ENCODE assay signal across 9 cellular contexts in the genomic region with DNA sequence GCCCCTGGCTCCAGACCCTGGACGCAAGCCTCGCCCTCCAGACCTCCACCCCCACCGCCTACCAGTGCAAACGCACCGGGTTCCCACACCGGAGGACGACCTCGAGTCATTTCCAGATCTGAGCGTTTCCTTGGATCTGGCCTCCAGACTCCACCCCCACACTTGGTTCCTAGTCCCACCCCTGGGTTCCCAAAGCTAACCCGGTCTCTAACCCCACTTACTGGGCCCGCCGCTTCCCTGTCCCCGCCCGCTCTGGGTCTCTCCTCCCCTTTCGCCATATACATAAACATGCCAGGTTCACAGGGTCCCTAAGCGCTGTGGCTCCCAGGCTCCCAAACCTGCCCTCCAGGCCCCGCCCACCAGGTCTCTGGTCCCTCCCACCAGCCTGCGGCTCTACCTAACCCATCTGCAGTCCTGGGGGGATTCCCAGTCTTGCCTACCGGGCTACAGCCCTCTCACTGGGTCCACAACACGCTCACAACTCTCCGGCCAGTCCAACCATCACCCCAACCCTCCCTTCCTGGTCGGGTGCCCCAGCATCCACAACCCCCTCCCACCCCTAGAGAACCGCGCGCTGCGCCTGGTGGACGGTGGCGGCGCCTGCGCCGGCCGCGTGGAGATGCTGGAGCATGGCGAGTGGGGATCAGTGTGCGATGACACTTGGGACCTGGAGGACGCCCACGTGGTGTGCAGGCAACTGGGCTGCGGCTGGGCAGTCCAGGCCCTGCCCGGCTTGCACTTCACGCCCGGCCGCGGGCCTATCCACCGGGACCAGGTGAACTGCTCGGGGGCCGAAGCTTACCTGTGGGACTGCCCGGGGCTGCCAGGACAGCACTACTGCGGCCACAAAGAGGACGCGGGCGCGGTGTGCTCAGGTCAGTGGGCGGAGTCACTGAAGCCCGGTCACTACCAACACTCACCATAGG. TPM values are rescaled to one million over a fixed set of nuclear protein-coding genes. Genes with fewer than 3 reads are reported as not detected.
DNase-seq lines count a peak whose midpoint lies in the region; ATAC-seq and TF ChIP-seq lines count a peak whose summit lies in the region.
"Had no signal": no experiment of that assay in that cellular context is flagged by ENCODE, and none has a peak within 500 bp of the region (broad histone marks: within the 10 kb centered on the region; RNA-seq: fewer than 3 reads in every experiment).

No MANE protein-coding gene starts in this region.

- WGBS in mammary epithelial cell (ENCODE audit: low coverage, missing lambda C conversion rate) = 80% methylated on average over 23 of the region's 54 CpGs

- peak overlapping the region; percentile 87 for H3K4me2 ChIP-seq in mammary epithelial cell (ENCODE audit: insufficient read depth, low read depth, low read length)

- no peaks in the 10 kb centered on the region for H3K27me3 Mint-ChIP-seq in activated CD4-positive, alpha-beta T cell treated with anti-CD3 and anti-CD28 coated beads for 36 hours

- POLR2A ChIA-PET in activated CD4-positive, alpha-beta T cell treated with anti-CD3 and anti-CD28 coated beads for 36 hours (lab: Charles Lee) = no interaction called here

- H3K27ac ChIP-seq in mammary epithelial cell (ENCODE audit: insufficient read depth, low read depth, low read length) (no peak overlapping the region), lower lobe of right lung (no peak overlapping the region), thoracic aorta (no peak overlapping the region)

- H3K79me2 ChIP-seq in mammary epithelial cell (ENCODE audit: insufficient read depth, low read length) = no peaks in the 10 kb centered on the region

- peaks cover 82% of the 10 kb centered on the region for H3K4me1 Mint-ChIP-seq in activated CD4-positive, alpha-beta T cell treated with anti-CD3 and anti-CD28 coated beads for 36 hours

- ATAC-seq in activated CD4-positive, alpha-beta T cell treated with anti-CD3 and anti-CD28 coated beads for 36 hours = no peak
- peak; percentile 39 to 43 for ATAC-seq in lower lobe of right lung
- no peak for ATAC-seq in thoracic aorta (ENCODE audit: insufficient number of reproducible peaks, low FRiP score, low read depth)
- ATAC-seq in GM18502 (IDR thresholded peaks at IDR 0.05; ENCODE audit: poor library complexity, unreplicated experiment) = no peak

- intact Hi-C loops in activated CD4-positive, alpha-beta T cell treated with anti-CD3 and anti-CD28 coated beads for 36 hours (cut with DNase I, micrococcal nuclease) = loop anchor here in 1 of 2 experiments (2.0 kb wide), 1 partner anchor 15 kb away; no protein-coding TSS in a partner anchor
- intact Hi-C loops in mammary epithelial cell (cut with micrococcal nuclease) = no loop called here
- intact Hi-C loops in lower lobe of right lung (cut with DNase I) = no loop called here

- peak overlapping the region; percentile 72 for H3K27ac Mint-ChIP-seq in activated CD4-positive, alpha-beta T cell treated with anti-CD3 and anti-CD28 coated beads for 36 hours

- H2AFZ ChIP-seq in mammary epithelial cell (ENCODE audit: low read depth, low read length) = peak overlapping the region; percentile 52

- H3K27me3 ChIP-seq in mammary epithelial cell (ENCODE audit: insufficient read depth, low read length) (peaks cover 2% of the 10 kb centered on the region), lower lobe of right lung (ENCODE audit: low read depth) (peaks cover 28% of the 10 kb centered on the region), thoracic aorta (replicated peaks; ENCODE audit: insufficient read depth) (peaks cover 11% of the 10 kb centered on the region)

- BruUV-seq in mammary epithelial cell (replicated peaks; lab: Mats Ljungman, UMichigan) = no TSS peak

- H3K9ac ChIP-seq in mammary epithelial cell (ENCODE audit: insufficient read depth, low read length) = no peak overlapping the region

- no peaks in the 10 kb centered on the region for H3K9me3 Mint-ChIP-seq in activated CD4-positive, alpha-beta T cell treated with anti-CD3 and anti-CD28 coated beads for 36 hours (ENCODE audit: low read depth)

- H3K36me3 ChIP-seq in mammary epithelial cell (ENCODE audit: insufficient read depth, low read length) (no peaks in the 10 kb centered on the region), lower lobe of right lung (no peaks in the 10 kb centered on the region), thoracic aorta (no peaks in the 10 kb centered on the region)
- H3K36me3 ChIP-seq: HAP-1 had no signal

- H3K4me3 ChIP-seq in mammary epithelial cell (replicated peaks in 1 of 3; ENCODE audit: insufficient read depth in 1 of 3, low read depth in 2 of 3, low read length in 3 of 3) = peak overlapping the region in 1 of 3 experiments; percentile 11
- peak overlapping the region; percentile 54 for H3K4me3 ChIP-seq in lower lobe of right lung
- peak overlapping the region; percentile 65 for H3K4me3 ChIP-seq in thoracic aorta
- H3K4me3 ChIP-seq: HAP-1 had no signal

- no peaks in the 10 kb centered on the region for H4K20me1 ChIP-seq in mammary epithelial cell (ENCODE audit: insufficient read depth, low read length)

- H3K4me3 Mint-ChIP-seq in activated CD4-positive, alpha-beta T cell treated with anti-CD3 and anti-CD28 coated beads for 36 hours = peak overlapping the region; percentile 16

- dilution Hi-C loops in mammary epithelial cell (cut with HindIII; ENCODE audit: low sequenced_read_pairs) = loop anchor here (5.0 kb wide), 1 partner anchor 34 kb away; no protein-coding TSS in a partner anchor

- in situ Hi-C loops in mammary epithelial cell (cut with MboI; ENCODE audit: low sequenced_read_pairs in 2 of 2) = no loop called here

- peaks cover 8% of the 10 kb centered on the region for H3K4me1 ChIP-seq in mammary epithelial cell (ENCODE audit: insufficient read depth, low read length)
- peaks cover 19% of the 10 kb centered on the region for H3K4me1 ChIP-seq in lower lobe of right lung
- H3K4me1 ChIP-seq in thoracic aorta (ENCODE audit: control insufficient read depth in 1 of 2, low read depth in 2 of 2) = peaks cover 12 to 15% of the 10 kb centered on the region in 2 donors

- H3K36me3 Mint-ChIP-seq in activated CD4-positive, alpha-beta T cell treated with anti-CD3 and anti-CD28 coated beads for 36 hours (ENCODE audit: low read depth) = peaks cover 85% of the 10 kb centered on the region

- TF ChIP-seq CTCF in mammary epithelial cell (conservative IDR thresholded peaks at IDR 0.05 in 1 of 2, IDR thresholded peaks at IDR 0.05 in 1 of 2; ENCODE audit: extremely low read depth in 1 of 2, insufficient read depth in 1 of 2, low read depth in 1 of 2, low read length in 2 of 2) (no peak), lower lobe of right lung (IDR thresholded peaks at IDR 0.05) (no peak), thoracic aorta (IDR thresholded peaks at IDR 0.05) (no peak)

- H3K9me3 ChIP-seq in mammary epithelial cell (replicated peaks; ENCODE audit: insufficient read depth, low read length) = no peaks in the 10 kb centered on the region
- H3K9me3 ChIP-seq in lower lobe of right lung = no peaks in the 10 kb centered on the region
- no peaks in the 10 kb centered on the region for H3K9me3 ChIP-seq in thoracic aorta
- H3K9me3 ChIP-seq: HAP-1 had no signal

- CTCF ChIA-PET in activated CD4-positive, alpha-beta T cell treated with anti-CD3 and anti-CD28 coated beads for 36 hours (lab: Charles Lee) = interaction anchor here (1.0 kb wide), 1 partner anchor 15 kb away, joined by 3 read pairs; no protein-coding TSS in a partner anchor
- CTCF ChIA-PET in mammary epithelial cell (lab: Charles Lee; ENCODE audit: low non-redundant PET) = no interaction called here

- DNase-seq in activated CD4-positive, alpha-beta T cell treated with anti-CD3 and anti-CD28 coated beads for 36 hours = no peak
- DNase-seq in activated CD4-positive, alpha-beta T cell treated with anti-CD3 and anti-CD28 coated beads, Interleukin-2, amount 50 U/mL, for 1 hour = no peak
- DNase-seq in mammary epithelial cell (no peak), lower lobe of right lung (no peak), thoracic aorta (ENCODE audit: low spot score) (no peak), NCI-H2171 (lab: John Stamatoyannopoulos, UW) (no peak), MV-4-11 (lab: John Stamatoyannopoulos, UW) (no peak)

RNA-seq across cellular contexts. Expression of a gene that starts 36.8 kb away (rescaled TPM):
- 100 to 1,000 TPM; 286 to 377 TPM for total RNA-seq in activated CD4-positive, alpha-beta T cell treated with anti-CD3 and anti-CD28 coated beads for 36 hours
- total RNA-seq in mammary epithelial cell = not detected
- not detected for polyA plus RNA-seq in mammary epithelial cell
- polyA minus RNA-seq in mammary epithelial cell = not detected
- 6.1 TPM for total RNA-seq in lower lobe of right lung
- 1 to 10 TPM; 2.2 to 3.3 TPM for total RNA-seq in thoracic aorta

RNA-seq across cellular contexts. Expression of a gene that starts 56.3 kb away (rescaled TPM):
- 1 to 10 TPM; 7.0 to 9.6 TPM for total RNA-seq in activated CD4-positive, alpha-beta T cell treated with anti-CD3 and anti-CD28 coated beads for 36 hours
- total RNA-seq in mammary epithelial cell (under 1 TPM; 0.16 to 0.17 TPM), lower lobe of right lung (199 TPM), thoracic aorta (10 to 100 TPM; 27.7 to 29.5 TPM)
- polyA plus RNA-seq in mammary epithelial cell = 0.07 TPM
- polyA minus RNA-seq in mammary epithelial cell = not detected

Comparison
In these comparisons a context has a peak if more than half of its experiments do, and no peak if none do; other contexts are left out.
1. ATAC-seq: peak in lower lobe of right lung (2 of 2); none in activated CD4-positive, alpha-beta T cell treated with anti-CD3 and anti-CD28 coated beads for 36 hours (single experiment), thoracic aorta (single experiment) and GM18502 (single experiment).
2. RNA of a gene that starts 36.8 kb away (total RNA-seq): 286 to 377 TPM in activated CD4-positive, alpha-beta T cell treated with anti-CD3 and anti-CD28 coated beads for 36 hours; 6.1 TPM in lower lobe of right lung (single experiment), 2.2 to 3.3 TPM in thoracic aorta and not detected in mammary epithelial cell; every median in the first group is over 10 times any median in the second.
3. RNA of a gene that starts 56.3 kb away (total RNA-seq): 199 TPM in lower lobe of right lung (single experiment), 27.7 to 29.5 TPM in thoracic aorta and 7.0 to 9.6 TPM in activated CD4-positive, alpha-beta T cell treated with anti-CD3 and anti-CD28 coated beads for 36 hours; 0.16 to 0.17 TPM in mammary epithelial cell; every median in the first group is over 4 times any median in the second.